ENCODE assay signal across 8 cellular contexts in genomic region chr11:76371170-76371569, GRCh38. TPM values are rescaled to one million over a fixed set of nuclear protein-coding genes. Genes with fewer than 3 reads are reported as not detected.
DNase-seq lines count a peak whose midpoint lies in the region; ATAC-seq and TF ChIP-seq lines count a peak whose summit lies in the region.

No MANE protein-coding gene starts in this region.

- peak; percentile 47 for ATAC-seq in HG03342 (IDR thresholded peaks at IDR 0.05; ENCODE audit: unreplicated experiment)

- H3K27me3 Mint-ChIP-seq in activated naive CD8-positive, alpha-beta T cell treated with anti-CD3 and anti-CD28 coated beads for 36 hours, result no peaks in the 10 kb centered on the region

- peak; percentile 48 for DNase-seq in GM13976 (ENCODE audit: low spot score)
- peak; percentile 19 for DNase-seq in activated naive CD8-positive, alpha-beta T cell treated with anti-CD3 and anti-CD28 coated beads for 36 hours
- peak; percentile 43 for DNase-seq in non-pigmented ciliary epithelial cell (ENCODE audit: low read depth)
- no peak for DNase-seq in ureter (ENCODE audit: low spot score)
- no peak for DNase-seq in NCI-H2081 treated with DMSO at 0.1 percent for 48 hours (lab: John Stamatoyannopoulos, UW)
- no peak for DNase-seq in NCI-H128 (lab: John Stamatoyannopoulos, UW; ENCODE audit: unreplicated experiment)
- DNase-seq in NCI-H69 (lab: John Stamatoyannopoulos, UW), result no peak

- peaks cover 4% of the 10 kb centered on the region for H3K36me3 Mint-ChIP-seq in activated naive CD8-positive, alpha-beta T cell treated with anti-CD3 and anti-CD28 coated beads for 36 hours

- H3K4me1 Mint-ChIP-seq in activated naive CD8-positive, alpha-beta T cell treated with anti-CD3 and anti-CD28 coated beads for 36 hours, result peaks cover 63% of the 10 kb centered on the region

- peak overlapping the region; percentile 32 for H3K4me3 Mint-ChIP-seq in activated naive CD8-positive, alpha-beta T cell treated with anti-CD3 and anti-CD28 coated beads for 36 hours

- no peak for TF ChIP-seq CTCF in GM13976 (IDR thresholded peaks at IDR 0.05; ENCODE audit: borderline replicate concordance, control extremely low read depth, extremely low read depth, insufficient read depth, missing control alignments)

- no peaks in the 10 kb centered on the region for H3K9me3 Mint-ChIP-seq in activated naive CD8-positive, alpha-beta T cell treated with anti-CD3 and anti-CD28 coated beads for 36 hours

- in situ Hi-C loops in GM13976 (cut with MboI; ENCODE audit: low sequenced_read_pairs, unreplicated experiment), result no loop called here

- H3K27ac Mint-ChIP-seq in activated naive CD8-positive, alpha-beta T cell treated with anti-CD3 and anti-CD28 coated beads for 36 hours, result peak overlapping the region; percentile 81

RNA-seq across cellular contexts. Expression of gene THAP12, which starts 9.8 kb away (rescaled TPM):
- 10 to 100 TPM; 68.3 to 74.7 TPM for total RNA-seq in activated naive CD8-positive, alpha-beta T cell treated with anti-CD3 and anti-CD28 coated beads for 36 hours
- 51.4 TPM for total RNA-seq in ureter

RNA-seq across cellular contexts. Expression of gene GVQW3, which starts 10.0 kb away (rescaled TPM):
- 1 to 10 TPM; 1.8 to 2.0 TPM for total RNA-seq in activated naive CD8-positive, alpha-beta T cell treated with anti-CD3 and anti-CD28 coated beads for 36 hours
- 2.4 TPM for total RNA-seq in ureter

Comparison
In these comparisons a context has a peak if more than half of its experiments do, and no peak if none do; other contexts are left out.
1. DNase-seq: peak in GM13976 (single experiment), activated naive CD8-positive, alpha-beta T cell treated with anti-CD3 and anti-CD28 coated beads for 36 hours (single experiment) and non-pigmented ciliary epithelial cell (single experiment); none in ureter (single experiment), NCI-H2081 treated with DMSO at 0.1 percent for 48 hours (single experiment), NCI-H128 (single experiment) and NCI-H69 (single experiment).